8 cellular contexts compared by ENCODE assay signal in genomic region chr7:23679898-23680416, GRCh38. TPM values are rescaled to one million over a fixed set of nuclear protein-coding genes. Genes with fewer than 3 reads are reported as not detected.
DNase-seq lines count a peak whose midpoint lies in the region; ATAC-seq and TF ChIP-seq lines count a peak whose summit lies in the region.

Gene FAM221A (plus strand): TSS chr7:23680199. CDS start chr7:23680219, 20 bp downstream.

- H3K36me3 ChIP-seq in CD8-positive, alpha-beta T cell (ENCODE audit: insufficient read depth, low read length) = no peaks in the 10 kb centered on the region
- H3K36me3 ChIP-seq in neural progenitor cell (no peaks in the 10 kb centered on the region), stomach (no peaks in the 10 kb centered on the region)

- 0 to 2% (median 1%) methylated on average over 31 to 53 of the region's 53 CpGs for WGBS in stomach, 5 donors

- TF ChIP-seq CTCF in CD8-positive, alpha-beta T cell (IDR thresholded peaks at IDR 0.05) = peak; percentile 73
- TF ChIP-seq CTCF in fibroblast of villous mesenchyme (IDR thresholded peaks at IDR 0.05; ENCODE audit: insufficient read depth, low read depth, low read length) (peak; percentile 61), neural progenitor cell (IDR thresholded peaks at IDR 0.05) (peak; percentile 76), stomach (IDR thresholded peaks at IDR 0.05) (peak in 5 of 7 experiments; percentile 36 to 90 (median 83))

- ATAC-seq in CD8-positive, alpha-beta T cell = peak; percentile 97
- ATAC-seq in GM19452 (IDR thresholded peaks at IDR 0.05; ENCODE audit: unreplicated experiment) = peak; percentile 98

- peaks cover 18% of the 10 kb centered on the region for H4K20me1 ChIP-seq in neural progenitor cell (ENCODE audit: low read depth)

- H3K4me3 Mint-ChIP-seq in CD8-positive, alpha-beta T cell = peak within 1 kb of the TSS; percentile 96
- peak within 1 kb of the TSS; percentile 85 for H3K4me3 Mint-ChIP-seq in activated T-helper 2 cell treated with anti-CD3 and anti-CD28 coated beads, Interferon-gamma antibody, Interleukin-2, Interleukin-4, amounts not matched to agents 10 μg/mL and 5 μg/mL and 100 μg/mL, durations not matched to agents 14 hours and 24 hours and 36 hours (ENCODE audit: low read depth)
- H3K4me3 Mint-ChIP-seq in neural progenitor cell = peak within 1 kb of the TSS; percentile 92

- no peak within 1 kb of the TSS for H3K9ac ChIP-seq in neural progenitor cell

- peaks cover 2% of the 10 kb centered on the region for H3K36me3 Mint-ChIP-seq in CD8-positive, alpha-beta T cell
- no peaks in the 10 kb centered on the region for H3K36me3 Mint-ChIP-seq in activated T-helper 2 cell treated with anti-CD3 and anti-CD28 coated beads, Interferon-gamma antibody, Interleukin-2, Interleukin-4, amounts not matched to agents 10 μg/mL and 5 μg/mL and 100 μg/mL, durations not matched to agents 14 hours and 24 hours and 36 hours (ENCODE audit: low read depth)
- peaks cover 5% of the 10 kb centered on the region for H3K36me3 Mint-ChIP-seq in neural progenitor cell

- POLR2A ChIA-PET in CD8-positive, alpha-beta T cell (lab: Charles Lee) = interaction anchor here (0.7 to 2.1 kb wide), 4 partner anchors 14 to 334 kb away, joined by 3 to 9 read pairs (median 4); partner anchors contain the start of gene CCDC126

- no peaks in the 10 kb centered on the region for H3K9me3 ChIP-seq in CD8-positive, alpha-beta T cell (ENCODE audit: low read length)
- no peaks in the 10 kb centered on the region for H3K9me3 ChIP-seq in neural progenitor cell (ENCODE audit: low read depth)
- H3K9me3 ChIP-seq in stomach = no peaks in the 10 kb centered on the region

- no peaks in the 10 kb centered on the region for H3K27me3 Mint-ChIP-seq in CD8-positive, alpha-beta T cell (ENCODE audit: low read depth)
- peaks cover 22% of the 10 kb centered on the region for H3K27me3 Mint-ChIP-seq in activated T-helper 2 cell treated with anti-CD3 and anti-CD28 coated beads, Interferon-gamma antibody, Interleukin-2, Interleukin-4, amounts not matched to agents 10 μg/mL and 5 μg/mL and 100 μg/mL, durations not matched to agents 14 hours and 24 hours and 36 hours (ENCODE audit: low read depth)
- peaks cover 3% of the 10 kb centered on the region for H3K27me3 Mint-ChIP-seq in neural progenitor cell (ENCODE audit: insufficient read depth, low read depth)

- no peak for TF ChIP-seq EP300 in stomach (IDR thresholded peaks at IDR 0.05)

- H3K4me1 Mint-ChIP-seq in CD8-positive, alpha-beta T cell (ENCODE audit: low read depth) = peaks cover 18% of the 10 kb centered on the region
- H3K4me1 Mint-ChIP-seq in activated T-helper 2 cell treated with anti-CD3 and anti-CD28 coated beads, Interferon-gamma antibody, Interleukin-2, Interleukin-4, amounts not matched to agents 10 μg/mL and 5 μg/mL and 100 μg/mL, durations not matched to agents 14 hours and 24 hours and 36 hours (ENCODE audit: low read depth) = peaks cover 6% of the 10 kb centered on the region
- peaks cover 18% of the 10 kb centered on the region for H3K4me1 Mint-ChIP-seq in neural progenitor cell

- peaks cover 3% of the 10 kb centered on the region for H3K4me1 ChIP-seq in CD8-positive, alpha-beta T cell (ENCODE audit: insufficient read depth, low read length)
- H3K4me1 ChIP-seq in neural progenitor cell (peaks cover 9% of the 10 kb centered on the region), stomach (peaks cover 9 to 45% (median 29%) of the 10 kb centered on the region in 4 donors)

- peaks cover 9% of the 10 kb centered on the region for H3F3A ChIP-seq in neural progenitor cell (ENCODE audit: low read depth)

- DNase-seq in CD8-positive, alpha-beta T cell = peak; percentile 55 to 86 (median 80)
- DNase-seq in HK-2 (ENCODE audit: unreplicated experiment) = peak; percentile 90
- peak; percentile 54 for DNase-seq in NOMO-1 treated with DMSO at 0.1 percent for 48 hours (lab: John Stamatoyannopoulos, UW; ENCODE audit: unreplicated experiment)
- peak; percentile 66 for DNase-seq in activated T-helper 2 cell treated with anti-CD3 and anti-CD28 coated beads, Interferon-gamma antibody, Interleukin-2, Interleukin-4, amounts not matched to agents 10 μg/mL and 5 μg/mL and 100 μg/mL, durations not matched to agents 14 hours and 24 hours and 36 hours (ENCODE audit: low spot score)
- DNase-seq in fibroblast of villous mesenchyme (ENCODE audit: low read depth) = peak; percentile 54
- peak; percentile 93 for DNase-seq in neural progenitor cell (ENCODE audit: low spot score)
- peak; percentile 93 for DNase-seq in stomach

- peaks cover 47% of the 10 kb centered on the region for H3K79me2 ChIP-seq in neural progenitor cell (ENCODE audit: low read depth)

- peak within 1 kb of the TSS; percentile 80 for H3K4me2 ChIP-seq in neural progenitor cell

- no peaks in the 10 kb centered on the region for H3K27me3 ChIP-seq in CD8-positive, alpha-beta T cell (ENCODE audit: insufficient read depth, low read length)
- H3K27me3 ChIP-seq in neural progenitor cell (peaks cover 13% of the 10 kb centered on the region), stomach (no peaks in the 10 kb centered on the region)

- H3K27ac ChIP-seq in CD8-positive, alpha-beta T cell (ENCODE audit: low read depth, low read length) = peak within 1 kb of the TSS; percentile 18
- H3K27ac ChIP-seq in neural progenitor cell = no peak within 1 kb of the TSS
- peak within 1 kb of the TSS; percentile 90 to 99 (median 96) for H3K27ac ChIP-seq in stomach

- H3K4me3 ChIP-seq in CD8-positive, alpha-beta T cell (ENCODE audit: low read depth, low read length) = peak within 1 kb of the TSS; percentile 49
- H3K4me3 ChIP-seq in fibroblast of villous mesenchyme (ENCODE audit: low read depth, low read length) (peak within 1 kb of the TSS; percentile 51), neural progenitor cell (peak within 1 kb of the TSS; percentile 60), stomach (peak within 1 kb of the TSS; percentile 57 to 92 (median 74))

- no peaks in the 10 kb centered on the region for H3K9me3 Mint-ChIP-seq in CD8-positive, alpha-beta T cell
- H3K9me3 Mint-ChIP-seq in activated T-helper 2 cell treated with anti-CD3 and anti-CD28 coated beads, Interferon-gamma antibody, Interleukin-2, Interleukin-4, amounts not matched to agents 10 μg/mL and 5 μg/mL and 100 μg/mL, durations not matched to agents 14 hours and 24 hours and 36 hours = peaks cover 6% of the 10 kb centered on the region
- no peaks in the 10 kb centered on the region for H3K9me3 Mint-ChIP-seq in neural progenitor cell

- H3K27ac Mint-ChIP-seq in CD8-positive, alpha-beta T cell = peak within 1 kb of the TSS; percentile 79
- H3K27ac Mint-ChIP-seq in activated T-helper 2 cell treated with anti-CD3 and anti-CD28 coated beads, Interferon-gamma antibody, Interleukin-2, Interleukin-4, amounts not matched to agents 10 μg/mL and 5 μg/mL and 100 μg/mL, durations not matched to agents 14 hours and 24 hours and 36 hours = peak within 1 kb of the TSS; percentile 55
- peak within 1 kb of the TSS; percentile 74 for H3K27ac Mint-ChIP-seq in neural progenitor cell

- intact Hi-C loops in CD8-positive, alpha-beta T cell (cut with DNase I, micrococcal nuclease) = loop anchor here (1.0 to 10.0 kb wide), 8 partner anchors 83 to 1447 kb away; partner anchors contain the start of genes CCDC126 (in 2 of the 2), CYCS (in 1 of the 2), HYCC1 (in 1 of the 2) and IGF2BP3 (in 1 of the 2)
- intact Hi-C loops in activated T-helper 2 cell treated with anti-CD3 and anti-CD28 coated beads, Interferon-gamma antibody, Interleukin-2, Interleukin-4, amounts not matched to agents 10 μg/mL and 5 μg/mL and 100 μg/mL, durations not matched to agents 14 hours and 24 hours and 36 hours (cut with micrococcal nuclease) = loop anchor here (1.0 kb wide), 1 partner anchor 85 kb away; no protein-coding TSS in a partner anchor
- intact Hi-C loops in stomach (cut with DNase I; ENCODE audit: low total_unique reads) = no loop called here

- H2AFZ ChIP-seq in neural progenitor cell (replicated peaks) = peak within 1 kb of the TSS; percentile 89

- CTCF ChIA-PET in CD8-positive, alpha-beta T cell (lab: Charles Lee) = interaction anchor here (0.5 to 1.5 kb wide), 9 partner anchors 12 to 176 kb away, joined by 3 to 4 read pairs (median 3); no protein-coding TSS in a partner anchor

- TF ChIP-seq POLR2A in stomach (IDR thresholded peaks at IDR 0.05) = peak in 1 of 4 donors; percentile 39

RNA-seq across cellular contexts. Expression of gene FAM221A, which starts in this region (rescaled TPM):
- total RNA-seq in CD8-positive, alpha-beta T cell = 1 to 10 TPM; 2.4 to 3.0 TPM
- total RNA-seq in activated T-helper 2 cell treated with anti-CD3 and anti-CD28 coated beads, Interferon-gamma antibody, Interleukin-2, Interleukin-4, amounts not matched to agents 10 μg/mL and 5 μg/mL and 100 μg/mL, durations not matched to agents 14 hours and 24 hours and 36 hours = 6.2 and 6.7 TPM in 2 replicates
- total RNA-seq in fibroblast of villous mesenchyme = 0.43 and 0.64 TPM in 2 replicates
- total RNA-seq in neural progenitor cell (ENCODE audit: low replicate concordance) = 26.2 and 27.2 TPM in 2 replicates
- 10 to 100 TPM; 15.4 to 79.9 (median 30.3) TPM for total RNA-seq in stomach
- 10 to 100 TPM; 10.6 to 19.9 (median 10.9) TPM for polyA plus RNA-seq in stomach

Comparison
In these comparisons a context has a peak if more than half of its experiments do, and no peak if none do; other contexts are left out.
1. Peak in DNase-seq and H3K4me3 ChIP-seq in fibroblast of villous mesenchyme; RNA of the gene not detected or under 1 TPM.